8 cellular contexts compared by ENCODE assay signal in the genomic region with DNA sequence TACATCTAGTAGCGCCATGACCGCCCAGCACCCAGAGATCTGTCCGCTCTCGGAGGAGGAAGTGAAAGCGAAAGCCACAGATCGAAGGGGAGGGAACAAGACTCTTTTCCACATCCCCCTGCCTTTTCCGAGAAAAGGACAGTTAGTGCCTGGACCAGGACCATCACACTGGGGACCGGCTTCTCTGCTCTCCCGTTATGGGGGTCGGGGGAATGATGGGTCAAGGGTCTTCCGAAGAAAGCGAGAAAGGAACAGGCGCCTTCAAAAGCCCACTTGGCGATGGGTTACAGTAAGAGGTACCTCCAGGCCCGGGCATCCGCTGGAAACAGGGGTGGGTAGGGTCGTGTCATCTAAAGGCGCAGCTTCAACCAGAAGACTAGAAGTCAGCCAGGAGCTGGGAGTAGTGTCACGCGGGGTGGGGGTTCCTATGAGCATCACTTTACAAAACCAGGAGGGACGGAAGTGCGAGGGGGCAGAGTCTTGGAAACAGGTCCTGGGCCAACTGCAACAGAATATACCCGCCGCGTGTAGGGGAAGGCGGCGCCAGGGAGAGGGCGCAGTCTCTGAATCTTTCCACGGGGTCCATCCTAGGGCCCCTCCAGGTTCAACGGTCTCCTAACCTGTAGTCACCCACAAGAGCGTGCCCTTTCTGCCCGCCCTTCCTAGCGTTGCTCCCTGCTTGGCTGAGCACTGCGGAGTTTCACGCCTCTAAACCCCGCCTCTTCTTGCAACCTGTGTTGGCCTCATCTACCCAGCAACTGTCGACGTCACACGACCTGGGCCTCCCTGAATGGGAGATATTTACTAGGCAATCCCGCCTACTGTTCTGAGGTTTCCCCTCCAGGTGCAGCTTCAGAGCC. TPM values are rescaled to one million over a fixed set of nuclear protein-coding genes. Genes with fewer than 3 reads are reported as not detected.
DNase-seq lines count a peak whose midpoint lies in the region; ATAC-seq lines count a peak whose summit lies in the region.

A gene (minus strand): TSS at position 69 of the 860 bp plus-strand sequence. CDS start 51 bp downstream, at position 18.

- no peaks in the 10 kb centered on the region for H3K79me1 ChIP-seq in mesendoderm (ENCODE audit: low read length)

- H3K27ac Mint-ChIP-seq in activated CD8-positive, alpha-beta memory T cell treated with anti-CD3 and anti-CD28 coated beads, Interleukin-2, amount 10 ng/mL, durations not matched to agents 7 days and 5 days: peak within 1 kb of the TSS; percentile 95

- no peak within 1 kb of the TSS for H3K4ac ChIP-seq in mesendoderm (ENCODE audit: low read depth, low read length)

- no peaks in the 10 kb centered on the region for H3K79me2 ChIP-seq in mesendoderm (ENCODE audit: control insufficient read depth, insufficient read depth, low read length)

- H3K4me1 ChIP-seq in endocrine pancreas (ENCODE audit: control insufficient read depth, insufficient read depth, low read length) (no peaks in the 10 kb centered on the region), mesendoderm (ENCODE audit: control insufficient read depth, low read depth, low read length) (no peaks in the 10 kb centered on the region)

- ATAC-seq in GM21381 (IDR thresholded peaks at IDR 0.05; ENCODE audit: unreplicated experiment): peak; percentile 61
- ATAC-seq in activated CD8-positive, alpha-beta memory T cell treated with anti-CD3 and anti-CD28 coated beads, Interleukin-2, amount 10 ng/mL, durations not matched to agents 7 days and 5 days: peak; percentile 74

- H3K9me3 ChIP-seq in endocrine pancreas (ENCODE audit: control insufficient read depth, low read length): no peaks in the 10 kb centered on the region

- H3K36me3 ChIP-seq in endocrine pancreas (ENCODE audit: control insufficient read depth, insufficient read depth, low read length) (no peaks in the 10 kb centered on the region), mesendoderm (ENCODE audit: control insufficient read depth, insufficient read depth, low read length) (no peaks in the 10 kb centered on the region)

- H2AK5ac ChIP-seq in mesendoderm (ENCODE audit: low read length): no peak within 1 kb of the TSS

- no peak within 1 kb of the TSS for H2BK5ac ChIP-seq in mesendoderm (ENCODE audit: low read length)

- CTCF ChIA-PET in activated CD8-positive, alpha-beta memory T cell treated with anti-CD3 and anti-CD28 coated beads, Interleukin-2, amount 10 ng/mL, durations not matched to agents 7 days and 5 days (lab: Charles Lee): interaction anchor here (1.5 to 11.5 kb wide), 6 partner anchors 11 to 128 kb away, joined by 3 to 289 read pairs (median 10); a partner anchor contains a TSS

- H3K27me3 Mint-ChIP-seq in activated CD8-positive, alpha-beta memory T cell treated with anti-CD3 and anti-CD28 coated beads, Interleukin-2, amount 10 ng/mL, durations not matched to agents 7 days and 5 days: no peaks in the 10 kb centered on the region

- peak within 1 kb of the TSS; percentile 91 for H3K9ac ChIP-seq in endocrine pancreas (ENCODE audit: control insufficient read depth, insufficient read depth, low read length)
- H3K9ac ChIP-seq in mesendoderm (ENCODE audit: low read length): peak within 1 kb of the TSS; percentile 42

- peak within 1 kb of the TSS; percentile 78 for H3K56ac ChIP-seq in mesendoderm (ENCODE audit: low read length)

- no CpG with 5 or more reads among the region's 40 CpGs for WGBS in mesendoderm (ENCODE audit: extremely low coverage, insufficient coverage, low lambda C conversion rate)

- H2BK120ac ChIP-seq in mesendoderm (ENCODE audit: low read depth, low read length): no peak within 1 kb of the TSS

- H3K9me3 Mint-ChIP-seq in activated CD8-positive, alpha-beta memory T cell treated with anti-CD3 and anti-CD28 coated beads, Interleukin-2, amount 10 ng/mL, durations not matched to agents 7 days and 5 days (ENCODE audit: low read depth): no peaks in the 10 kb centered on the region

- no peak within 1 kb of the TSS for H3K27ac ChIP-seq in mesendoderm (ENCODE audit: low read depth, low read length)

- DNase-seq in Caki2 (ENCODE audit: low read depth): peak; percentile 96
- peak in 74 of 76 experiments; percentile 62 to 98 (median 90) for DNase-seq in HUDEP-2 (lab: John Stamatoyannopoulos, UW; ENCODE audit: unreplicated experiment in 76 of 76)
- DNase-seq in NOMO-1 treated with dmso at 0.1 percent for 144 hours (lab: John Stamatoyannopoulos, UW; ENCODE audit: unreplicated experiment): peak; percentile 93
- DNase-seq in activated CD8-positive, alpha-beta memory T cell treated with anti-CD3 and anti-CD28 coated beads, Interleukin-2, amount 10 ng/mL, durations not matched to agents 7 days and 5 days: peak; percentile 100
- peak; percentile 97 for DNase-seq in mesendoderm
- DNase-seq in stimulated activated CD8-positive, alpha-beta memory T cell treated with anti-CD3 and anti-CD28 coated beads, Interleukin-12 subunit alpha, Interleukin-12 subunit beta, amount 100 ng/mL, for 4 hours (ENCODE audit: low read depth): peak; percentile 94

- H3K36me3 Mint-ChIP-seq in activated CD8-positive, alpha-beta memory T cell treated with anti-CD3 and anti-CD28 coated beads, Interleukin-2, amount 10 ng/mL, durations not matched to agents 7 days and 5 days: peaks cover 86% of the 10 kb centered on the region

- H3K18ac ChIP-seq in mesendoderm (ENCODE audit: low read length): peak within 1 kb of the TSS; percentile 19

- peak within 1 kb of the TSS; percentile 77 for H3K4me3 ChIP-seq in endocrine pancreas (ENCODE audit: control insufficient read depth, insufficient read depth, low read length)
- peak within 1 kb of the TSS; percentile 42 for H3K4me3 ChIP-seq in mesendoderm (ENCODE audit: low read length)

- peak within 1 kb of the TSS; percentile 82 for H3K4me2 ChIP-seq in mesendoderm (ENCODE audit: low read length)

- H3K23ac ChIP-seq in mesendoderm (ENCODE audit: low read length): no peak within 1 kb of the TSS

- no peak within 1 kb of the TSS for H4K8ac ChIP-seq in mesendoderm (ENCODE audit: low read depth, low read length)

- H3K27me3 ChIP-seq in endocrine pancreas (ENCODE audit: control insufficient read depth, insufficient read depth, low read length) (no peaks in the 10 kb centered on the region), mesendoderm (ENCODE audit: insufficient read depth, low read length, poor library complexity) (peaks cover 2% of the 10 kb centered on the region)

- in situ Hi-C loops in Caki2 (cut with HindIII; ENCODE audit: low pct_unique_long_range_greater_than_20kb, low sequenced_read_pairs): no loop called here

- peak within 1 kb of the TSS; percentile 86 for H3K4me3 Mint-ChIP-seq in activated CD8-positive, alpha-beta memory T cell treated with anti-CD3 and anti-CD28 coated beads, Interleukin-2, amount 10 ng/mL, durations not matched to agents 7 days and 5 days

- H3K4me1 Mint-ChIP-seq in activated CD8-positive, alpha-beta memory T cell treated with anti-CD3 and anti-CD28 coated beads, Interleukin-2, amount 10 ng/mL, durations not matched to agents 7 days and 5 days: peaks cover 64% of the 10 kb centered on the region

- H4K5ac ChIP-seq in mesendoderm (ENCODE audit: low read length): no peak within 1 kb of the TSS

- no peak within 1 kb of the TSS for H2BK15ac ChIP-seq in mesendoderm (replicated peaks; ENCODE audit: low read depth)

RNA-seq across cellular contexts. Expression of the gene that starts here (rescaled TPM):
- total RNA-seq in Caki2 (2014; rRNA removed; shearing (Covaris generic); ENCODE audit: low replicate concordance): 267 and 291 TPM in 2 replicates
- total RNA-seq in activated CD8-positive, alpha-beta memory T cell treated with anti-CD3 and anti-CD28 coated beads, Interleukin-2, amount 10 ng/mL, durations not matched to agents 7 days and 5 days: 100 to 1,000 TPM; 461 to 464 TPM
- polyA plus RNA-seq in mesendoderm (2013, experiment 1 of 2): 4.7 TPM
- 3.9 TPM for polyA plus RNA-seq in mesendoderm (2013, experiment 2 of 2)
